In genomic region chr6:44339301-44339700, GRCh38 we compare ENCODE assay signal across 19 cellular contexts. TPM values are rescaled to one million over a fixed set of nuclear protein-coding genes. Genes with fewer than 3 reads are reported as not detected.
"Had no signal": no experiment of that assay in that cellular context is flagged by ENCODE, and none has a peak within 500 bp of the region (broad histone marks: within the 10 kb centered on the region; RNA-seq: fewer than 3 reads in every experiment).

No MANE protein-coding gene starts in this region.

- H3K4me3 Mint-ChIP-seq: activated T-cell treated with anti-CD3 and anti-CD28 coated beads, Interleukin-2, amount 50 U/mL, for 4 hours; neural progenitor cell; stimulated activated naive B cell treated with anti-CD40 and anti-IgM and Interleukin-4, amounts not matched to agents 10 μg/mL and 1 μg/mL and 100 μg/mL, for 72 hours; T-cell; type B pancreatic cell had no signal

- H3K4me1 ChIP-seq: adrenal gland, parathyroid adenoma had no signal

- H3K27ac Mint-ChIP-seq: neural progenitor cell; stimulated activated naive B cell treated with anti-CD40 and anti-IgM and Interleukin-4, amounts not matched to agents 10 μg/mL and 1 μg/mL and 100 μg/mL, for 72 hours; T-cell; type B pancreatic cell had no signal

- H2AFZ ChIP-seq: neural progenitor cell had no signal

- DNase-seq: activated CD4-positive, alpha-beta T cell treated with anti-CD3 and anti-CD28 coated beads, Interleukin-2, amount 50 U/mL, for 4 hours; activated naive CD4-positive, alpha-beta T cell treated with anti-CD3 and anti-CD28 coated beads, Interleukin-2, amount 50 U/mL, for 16 hours; activated T-cell treated with anti-CD3 and anti-CD28 coated beads, Interleukin-2, amount 50 U/mL, for 4 hours; effector CD4-positive, alpha-beta T cell; kidney; SK-N-SH; stimulated activated CD4-positive, alpha-beta T cell treated with anti-CD3 and anti-CD28 coated beads, Interleukin-4, amount 100 ng/mL, for 1 hour; T-helper 9 cell had no signal

- H3K4me3 ChIP-seq: adrenal gland, neural progenitor cell, skin epidermis had no signal

- H3K9ac ChIP-seq: neural progenitor cell, parathyroid adenoma, SK-N-SH had no signal

- H3K9me3 Mint-ChIP-seq: activated T-cell treated with anti-CD3 and anti-CD28 coated beads, Interleukin-2, amount 50 U/mL, for 4 hours; neural progenitor cell; stimulated activated naive B cell treated with anti-CD40 and anti-IgM and Interleukin-4, amounts not matched to agents 10 μg/mL and 1 μg/mL and 100 μg/mL, for 72 hours; T-cell; type B pancreatic cell had no signal

- H3K27ac ChIP-seq: adrenal gland, neural progenitor cell, parathyroid adenoma had no signal

- H3K4me2 ChIP-seq: neural progenitor cell, SK-N-SH had no signal

- H3K79me2 ChIP-seq: parathyroid adenoma had no signal

- H3K36me3 ChIP-seq: adrenal gland, neural progenitor cell had no signal

- FAIRE-seq: colon, kidney had no signal

- H3K9me3 ChIP-seq: adrenal gland, SK-N-SH had no signal

- H3K36me3 Mint-ChIP-seq: neural progenitor cell; stimulated activated naive B cell treated with anti-CD40 and anti-IgM and Interleukin-4, amounts not matched to agents 10 μg/mL and 1 μg/mL and 100 μg/mL, for 72 hours; T-cell; type B pancreatic cell had no signal

RNA-seq across cellular contexts. Expression of gene SPATS1, which starts 3.1 kb away (rescaled TPM):
- total RNA-seq: activated T-cell treated with anti-CD3 and anti-CD28 coated beads, Interleukin-2, amount 50 U/mL, for 4 hours; adrenal gland; cardiac septum; kidney; myocyte; subcutaneous adipose tissue; T-cell had no signal
- polyA plus RNA-seq: SK-N-SH had no signal
